34 cellular contexts compared by ENCODE assay signal in genomic region chr1:53702287-53702805, GRCh38. TPM values are rescaled to one million over a fixed set of nuclear protein-coding genes. Genes with fewer than 3 reads are reported as not detected.
"Had no signal": no experiment of that assay in that cellular context is flagged by ENCODE, and none has a peak within 500 bp of the region (broad histone marks: within the 10 kb centered on the region; RNA-seq: fewer than 3 reads in every experiment).

No MANE protein-coding gene starts in this region.

- ATAC-seq: activated CD8-positive, alpha-beta T cell treated with anti-CD3 and anti-CD28 coated beads for 36 hours; activated T-cell treated with anti-CD3 and anti-CD28 coated beads, Interleukin-2, amount 50 U/mL, for 72 hours; activated T-helper 17 cell treated with anti-CD3 and anti-CD28 coated beads, Interleukin-2, amount 50 U/mL, for 72 hours; Panc1; SK-N-SH treated with all-trans-retinoic acid at 6 μM for 48 hours had no signal

- H3K4me1 Mint-ChIP-seq: activated B cell treated with CpG ODN at 0.5 μM for 24 hours; activated naive CD8-positive, alpha-beta T cell treated with anti-CD3 and anti-CD28 coated beads for 36 hours; activated T-helper 17 cell treated with anti-CD3 and anti-CD28 coated beads, Interleukin-2, amount 50 U/mL, for 72 hours; central memory CD8-positive, alpha-beta T cell had no signal

- H3K36me3 Mint-ChIP-seq: activated naive CD8-positive, alpha-beta T cell treated with anti-CD3 and anti-CD28 coated beads for 36 hours had no signal

- H3K36me3 ChIP-seq: MG63, SJSA1 had no signal

- H3K9me3 ChIP-seq: MG63, SJSA1 had no signal

- DNase-seq: activated B cell treated with CpG ODN at 0.5 μM for 24 hours; activated CD4-positive, alpha-beta T cell treated with anti-CD3 and anti-CD28 coated beads for 4 hours; activated CD4-positive, CD25-positive, alpha-beta regulatory T cell treated with anti-CD3 and anti-CD28 coated beads, Interleukin-2, amount 50 U/mL, for 72 hours; activated CD8-positive, alpha-beta T cell treated with anti-CD3 and anti-CD28 coated beads for 36 hours; activated effector memory CD4-positive, alpha-beta T cell treated with anti-CD3 and anti-CD28 coated beads, Interleukin-2, amount 50 U/mL, for 16 hours; activated naive CD4-positive, alpha-beta T cell; activated naive CD4-positive, alpha-beta T cell treated with anti-CD3 and anti-CD28 coated beads, Interleukin-2, amount 50 U/mL, for 16 hours; activated naive CD8-positive, alpha-beta T cell treated with anti-CD3 and anti-CD28 coated beads for 36 hours; activated T-cell treated with anti-CD3 and anti-CD28 coated beads, Interleukin-2, amount 50 U/mL, for 1 hour; activated T-cell treated with anti-CD3 and anti-CD28 coated beads, Interleukin-2, amount 50 U/mL, for 72 hours; amniotic stem cell; brain microvascular endothelial cell; Kasumi-1; KG1; MG63; MV-4-11; NCI-H1092; NCI-H1436 treated with DMSO at 0.1 percent for 48 hours; NCI-H1694 treated with DMSO at 0.1 percent for 48 hours; NCI-H2029; NCI-H345; NCI-H524 treated with DMSO at 0.1 percent for 48 hours; SHP77 treated with DMSO at 0.1 percent for 48 hours; SW 1271; T-helper 1 cell; T-helper 2 cell; T-helper 9 cell had no signal

- H3K4me3 ChIP-seq: MG63, SJSA1 had no signal

- H3K4me3 Mint-ChIP-seq: activated B cell treated with CpG ODN at 0.5 μM for 24 hours; activated CD8-positive, alpha-beta T cell treated with anti-CD3 and anti-CD28 coated beads for 36 hours; activated naive CD8-positive, alpha-beta T cell treated with anti-CD3 and anti-CD28 coated beads for 36 hours; activated T-cell treated with anti-CD3 and anti-CD28 coated beads, Interleukin-2, amount 50 U/mL, for 72 hours; activated T-helper 17 cell treated with anti-CD3 and anti-CD28 coated beads, Interleukin-2, amount 50 U/mL, for 72 hours; central memory CD8-positive, alpha-beta T cell had no signal

- H3K4me1 ChIP-seq: SJSA1 had no signal

- H3K27ac ChIP-seq: brain microvascular endothelial cell, SJSA1, VCaP had no signal

- H3K27ac Mint-ChIP-seq: activated B cell treated with CpG ODN at 0.5 μM for 24 hours; activated CD8-positive, alpha-beta T cell treated with anti-CD3 and anti-CD28 coated beads for 36 hours; activated naive CD8-positive, alpha-beta T cell treated with anti-CD3 and anti-CD28 coated beads for 36 hours; activated T-cell treated with anti-CD3 and anti-CD28 coated beads, Interleukin-2, amount 50 U/mL, for 72 hours; activated T-helper 17 cell treated with anti-CD3 and anti-CD28 coated beads, Interleukin-2, amount 50 U/mL, for 72 hours had no signal

- H3K9me3 Mint-ChIP-seq: activated CD8-positive, alpha-beta T cell treated with anti-CD3 and anti-CD28 coated beads for 36 hours; activated naive CD8-positive, alpha-beta T cell treated with anti-CD3 and anti-CD28 coated beads for 36 hours; activated T-cell treated with anti-CD3 and anti-CD28 coated beads, Interleukin-2, amount 50 U/mL, for 72 hours; activated T-helper 17 cell treated with anti-CD3 and anti-CD28 coated beads, Interleukin-2, amount 50 U/mL, for 72 hours; central memory CD8-positive, alpha-beta T cell had no signal

- H3K27me3 ChIP-seq: brain microvascular endothelial cell, MG63, SJSA1 had no signal

RNA-seq across cellular contexts. Expression of gene GLIS1, which starts 36.6 kb away (rescaled TPM):
- total RNA-seq: activated B cell treated with CpG ODN at 0.5 μM for 24 hours; activated CD8-positive, alpha-beta memory T cell treated with anti-CD3 and anti-CD28 coated beads for 36 hours; activated CD8-positive, alpha-beta T cell treated with anti-CD3 and anti-CD28 coated beads for 36 hours; activated T-cell treated with anti-CD3 and anti-CD28 coated beads, Interleukin-2, amount 50 U/mL, for 72 hours; activated T-helper 17 cell treated with anti-CD3 and anti-CD28 coated beads, Interleukin-2, amount 50 U/mL, for 72 hours had no signal
